Comparison of ENCODE assay signal across 1 cellular context in genomic region chr16:85027349-85027967, GRCh38.
TF ChIP-seq lines count a peak whose summit lies in the region.

Gene KIAA0513 (plus strand): TSS chr16:85027795. CDS start chr16:85067072, 39,277 bp downstream.

TF ChIP-seq in K562, 482 proteins besides CTCF, POLR2A, EP300 and RAD21 (continued from another document and continues in another):
- TF ChIP-seq MED1 (CRISPR knock-in tag; IDR thresholded peaks at IDR 0.05; ENCODE audit: borderline replicate concordance) (no peak), ZNF347 (CRISPR knock-in tag; IDR thresholded peaks at IDR 0.05; ENCODE audit: low read depth) (no peak), TSC22D4 (tag; IDR thresholded peaks at IDR 0.05) (no peak), MEIS2 (IDR thresholded peaks at IDR 0.05; ENCODE audit: partially characterized antibody) (peak; percentile 95), XRCC5 (IDR thresholded peaks at IDR 0.05; ENCODE audit: low read depth, low read length) (0 out of 2 replicates have a peak, but pooled peaks have one; percentile 58), THRB (CRISPR knock-in tag; conservative IDR thresholded peaks at IDR 0.05) (0 out of 2 replicates have a peak, but pooled peaks have one; percentile 45), ZSCAN32 (CRISPR knock-in tag; IDR thresholded peaks at IDR 0.05) (no peak), POLR2AphosphoS2 (IDR thresholded peaks at IDR 0.05; ENCODE audit: low read length) (peak; percentile 56; the same call in 1 of the 2 replicates), TAF9B (IDR thresholded peaks at IDR 0.05; ENCODE audit: partially characterized antibody) (no peak), ZFPM2 (CRISPR knock-in tag; IDR thresholded peaks at IDR 0.05) (no peak), ZKSCAN1 (IDR thresholded peaks at IDR 0.05; ENCODE audit: low read depth, low read length) (no peak), ZNF212 (CRISPR knock-in tag; IDR thresholded peaks at IDR 0.05) (peak; percentile 39; the same call in 1 of the 2 replicates), FOXM1 (IDR thresholded peaks at IDR 0.05; ENCODE audit: low read depth) (no peak), FOXM1 (CRISPR knock-in tag; IDR thresholded peaks at IDR 0.05; ENCODE audit: low read depth) (no peak), ERF (CRISPR knock-in tag; IDR thresholded peaks at IDR 0.05) (peak; percentile 65; the same call in 1 of the 2 replicates), KDM4B (IDR thresholded peaks at IDR 0.05; ENCODE audit: borderline replicate concordance in 2 of 2, low read depth in 1 of 2) (peak in 1 of 2 experiments; percentile 66; a peak in 1 of 4 replicates), ZKSCAN3 (CRISPR knock-in tag; IDR thresholded peaks at IDR 0.05) (no peak), AFF4 (CRISPR knock-in tag; IDR thresholded peaks at IDR 0.05) (no peak), ZNF507 (tag; conservative IDR thresholded peaks at IDR 0.05) (no peak), NFIC (IDR thresholded peaks at IDR 0.05) (peak; percentile 55), HDAC6 (IDR thresholded peaks at IDR 0.05; ENCODE audit: low read depth, low read length) (no peak), L3MBTL2 (IDR thresholded peaks at IDR 0.05) (peak; percentile 81), ZNF316 (IDR thresholded peaks at IDR 0.05) (no peak), MEF2D (tag; conservative IDR thresholded peaks at IDR 0.05; ENCODE audit: low read depth) (no peak), ZFX (CRISPR knock-in tag; IDR thresholded peaks at IDR 0.05) (peak; percentile 92), NRF1 (conservative IDR thresholded peaks at IDR 0.05 in 1 of 2, IDR thresholded peaks at IDR 0.05 in 1 of 2) (peak; percentile 96), HNRNPH1 (optimal IDR thresholded peaks at IDR 0.05; ENCODE audit: low read depth, low read length) (no peak), USF2 (CRISPR knock-in tag; IDR thresholded peaks at IDR 0.05) (peak; percentile 97), POLR2G (IDR thresholded peaks at IDR 0.05; ENCODE audit: low read depth, low read length) (peak; percentile 92), FOXK2 (conservative IDR thresholded peaks at IDR 0.05 in 1 of 2, IDR thresholded peaks at IDR 0.05 in 1 of 2; ENCODE audit: low read depth in 2 of 2) (peak in 1 of 2 experiments; percentile 72; a peak in 1 of 4 replicates), NFRKB (IDR thresholded peaks at IDR 0.05; ENCODE audit: low read depth) (no peak; the same call in 1 of the 2 replicates), CXXC5 (CRISPR knock-in tag; IDR thresholded peaks at IDR 0.05) (peak; percentile 100), HMGN3 (IDR thresholded peaks at IDR 0.05; ENCODE audit: borderline replicate concordance, extremely low read depth, insufficient read length, low read depth, low read length) (peak; percentile 89), MAFG (tag; conservative IDR thresholded peaks at IDR 0.05) (0 out of 2 replicates have a peak, but pooled peaks have one; percentile 9), NFATC3 (IDR thresholded peaks at IDR 0.05) (0 out of 2 replicates have a peak, but pooled peaks have one; percentile 17), GTF2F1 (IDR thresholded peaks at IDR 0.05; ENCODE audit: low read depth, low read length) (0 out of 2 replicates have a peak, but pooled peaks have one; percentile 67), ZNF518B (CRISPR knock-in tag; IDR thresholded peaks at IDR 0.05) (no peak), SMC3 (conservative IDR thresholded peaks at IDR 0.05; ENCODE audit: insufficient read depth, low read depth, low read length) (peak; percentile 29; the same call in 1 of the 2 replicates), PCBP1 (IDR thresholded peaks at IDR 0.05; ENCODE audit: low read depth, low read length, poor library complexity, severe bottlenecking) (peak; percentile 55), CHD4 (IDR thresholded peaks at IDR 0.05; ENCODE audit: insufficient read depth, insufficient replicate concordance, low read depth, low read length, poor library complexity, severe bottlenecking) (no peak), REST (CRISPR knock-in tag; IDR thresholded peaks at IDR 0.05; ENCODE audit: low read depth) (peak; percentile 76; the same call in 1 of the 2 replicates), SAFB2 (IDR thresholded peaks at IDR 0.05; ENCODE audit: borderline replicate concordance, low read depth, low read length, severe bottlenecking) (no peak), SREBF1 (IDR thresholded peaks at IDR 0.05; ENCODE audit: borderline replicate concordance, low read depth, low read length) (peak; percentile 67; the same call in 1 of the 2 replicates), EGR1 (conservative IDR thresholded peaks at IDR 0.05) (peak; percentile 95), TAL1 (IDR thresholded peaks at IDR 0.05) (no peak), ZNF778 (CRISPR knock-in tag; IDR thresholded peaks at IDR 0.05) (no peak), VEZF1 (CRISPR knock-in tag; IDR thresholded peaks at IDR 0.05) (peak; percentile 95), NR4A1 (CRISPR knock-in tag; IDR thresholded peaks at IDR 0.05) (peak; percentile 76; the same call in 1 of the 2 replicates), NR4A1 (tag; IDR thresholded peaks at IDR 0.05) (no peak), ZFP36 (IDR thresholded peaks at IDR 0.05; ENCODE audit: low read depth, low read length, partially characterized antibody) (no peak), DPF2 (IDR thresholded peaks at IDR 0.05) (peak; percentile 70)
- TF ChIP-seq, protein P1, sequence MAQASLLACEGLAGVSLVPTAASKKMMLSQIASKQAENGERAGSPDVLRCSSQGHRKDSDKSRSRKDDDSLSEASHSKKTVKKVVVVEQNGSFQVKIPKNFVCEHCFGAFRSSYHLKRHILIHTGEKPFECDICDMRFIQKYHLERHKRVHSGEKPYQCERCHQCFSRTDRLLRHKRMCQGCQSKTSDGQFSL (CRISPR knock-in tag; IDR thresholded peaks at IDR 0.05): no peak
- TF ChIP-seq, protein P1 (tag; IDR thresholded peaks at IDR 0.05): 0 out of 4 replicates have a peak, but pooled peaks of 1 of the 2 experiments have one; percentile 50
- TF ChIP-seq, protein P2, sequence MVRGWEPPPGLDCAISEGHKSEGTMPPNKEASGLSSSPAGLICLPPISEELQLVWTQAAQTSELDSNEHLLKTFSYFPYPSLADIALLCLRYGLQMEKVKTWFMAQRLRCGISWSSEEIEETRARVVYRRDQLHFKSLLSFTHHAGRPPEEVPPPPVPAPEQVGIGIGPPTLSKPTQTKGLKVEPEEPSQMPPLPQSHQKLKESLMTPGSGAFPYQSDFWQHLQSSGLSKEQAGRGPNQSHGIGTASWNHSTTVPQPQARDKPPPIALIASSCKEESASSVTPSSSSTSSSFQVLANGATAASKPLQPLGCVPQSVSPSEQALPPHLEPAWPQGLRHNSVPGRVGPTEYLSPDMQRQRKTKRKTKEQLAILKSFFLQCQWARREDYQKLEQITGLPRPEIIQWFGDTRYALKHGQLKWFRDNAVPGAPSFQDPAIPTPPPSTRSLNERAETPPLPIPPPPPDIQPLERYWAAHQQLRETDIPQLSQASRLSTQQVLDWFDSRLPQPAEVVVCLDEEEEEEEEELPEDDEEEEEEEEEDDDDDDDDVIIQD (CRISPR knock-in tag; IDR thresholded peaks at IDR 0.05): peak; percentile 84; the same call in 1 of the 2 replicates
